ENCODE assay signal across 1 cellular context in the genomic region with DNA sequence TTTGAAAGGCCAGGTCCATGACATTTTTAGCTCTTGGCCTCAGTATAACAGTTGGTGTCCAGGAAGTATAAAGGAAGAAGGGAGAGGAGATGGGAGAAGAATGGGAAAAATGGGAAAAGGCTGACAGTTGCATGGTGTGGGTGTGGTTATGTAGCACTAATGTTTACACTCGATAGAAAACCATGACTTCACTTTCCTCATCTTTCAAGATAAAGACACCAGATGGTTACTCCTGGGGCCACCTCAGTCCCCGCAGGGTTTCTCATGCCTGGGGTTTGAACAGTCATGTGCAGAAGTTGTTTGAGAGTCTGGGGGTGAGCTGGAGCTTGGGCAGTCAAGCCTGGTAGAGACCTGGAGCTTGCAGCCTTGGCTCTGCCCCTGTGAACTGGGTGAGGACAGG.
A peak's percentile ranks its signal among the peaks of the same experiment; 100 is the strongest.
TF ChIP-seq lines count a peak whose summit lies in the region.

No MANE protein-coding gene starts in this region.

TF ChIP-seq in K562, 482 proteins besides CTCF, POLR2A, EP300 and RAD21 (continued from another document):
- TF ChIP-seq, protein P1, sequence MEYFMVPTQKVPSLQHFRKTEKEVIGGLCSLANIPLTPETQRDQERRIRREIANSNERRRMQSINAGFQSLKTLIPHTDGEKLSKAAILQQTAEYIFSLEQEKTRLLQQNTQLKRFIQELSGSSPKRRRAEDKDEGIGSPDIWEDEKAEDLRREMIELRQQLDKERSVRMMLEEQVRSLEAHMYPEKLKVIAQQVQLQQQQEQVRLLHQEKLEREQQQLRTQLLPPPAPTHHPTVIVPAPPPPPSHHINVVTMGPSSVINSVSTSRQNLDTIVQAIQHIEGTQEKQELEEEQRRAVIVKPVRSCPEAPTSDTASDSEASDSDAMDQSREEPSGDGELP (CRISPR knock-in tag; IDR thresholded peaks at IDR 0.05; ENCODE audit: borderline replicate concordance) = peak; percentile 43; the same call in 1 of the 2 replicates
- TF ChIP-seq TEAD4 (IDR thresholded peaks at IDR 0.05; ENCODE audit: low read length) (peak; percentile 75), TEAD4 (CRISPR knock-in tag; IDR thresholded peaks at IDR 0.05; ENCODE audit: borderline replicate concordance) (no peak), L3MBTL2 (IDR thresholded peaks at IDR 0.05) (0 out of 2 replicates have a peak, but pooled peaks have one; percentile 31), ZBTB1 (CRISPR knock-in tag; IDR thresholded peaks at IDR 0.05; ENCODE audit: borderline replicate concordance, low read depth) (no peak), ZNF3 (CRISPR knock-in tag; IDR thresholded peaks at IDR 0.05) (no peak), STAT5B (CRISPR knock-in tag; IDR thresholded peaks at IDR 0.05) (no peak), TAL1 (IDR thresholded peaks at IDR 0.05) (peak; percentile 57), JUN (IDR thresholded peaks at IDR 0.05; ENCODE audit: borderline replicate concordance, low read depth, low read length) (peak; percentile 46; the same call in 1 of the 2 replicates), JUN (CRISPR knock-in tag; IDR thresholded peaks at IDR 0.05; ENCODE audit: borderline replicate concordance) (no peak), NFXL1 (CRISPR knock-in tag; IDR thresholded peaks at IDR 0.05) (no peak), MEIS2 (IDR thresholded peaks at IDR 0.05; ENCODE audit: partially characterized antibody) (peak; percentile 37), DIDO1 (tag; IDR thresholded peaks at IDR 0.05; ENCODE audit: low read depth) (no peak), HDAC2 (IDR thresholded peaks at IDR 0.05) (peak; percentile 44; the same call in 1 of the 2 replicates), MAFK (IDR thresholded peaks at IDR 0.05; ENCODE audit: low read length) (no peak)
- TF ChIP-seq, protein P2, sequence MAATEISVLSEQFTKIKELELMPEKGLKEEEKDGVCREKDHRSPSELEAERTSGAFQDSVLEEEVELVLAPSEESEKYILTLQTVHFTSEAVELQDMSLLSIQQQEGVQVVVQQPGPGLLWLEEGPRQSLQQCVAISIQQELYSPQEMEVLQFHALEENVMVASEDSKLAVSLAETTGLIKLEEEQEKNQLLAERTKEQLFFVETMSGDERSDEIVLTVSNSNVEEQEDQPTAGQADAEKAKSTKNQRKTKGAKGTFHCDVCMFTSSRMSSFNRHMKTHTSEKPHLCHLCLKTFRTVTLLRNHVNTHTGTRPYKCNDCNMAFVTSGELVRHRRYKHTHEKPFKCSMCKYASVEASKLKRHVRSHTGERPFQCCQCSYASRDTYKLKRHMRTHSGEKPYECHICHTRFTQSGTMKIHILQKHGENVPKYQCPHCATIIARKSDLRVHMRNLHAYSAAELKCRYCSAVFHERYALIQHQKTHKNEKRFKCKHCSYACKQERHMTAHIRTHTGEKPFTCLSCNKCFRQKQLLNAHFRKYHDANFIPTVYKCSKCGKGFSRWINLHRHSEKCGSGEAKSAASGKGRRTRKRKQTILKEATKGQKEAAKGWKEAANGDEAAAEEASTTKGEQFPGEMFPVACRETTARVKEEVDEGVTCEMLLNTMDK (IDR thresholded peaks at IDR 0.05; ENCODE audit: borderline replicate concordance, insufficient read depth, low read depth, low read length, poor library complexity, severe bottlenecking) = no peak
- TF ChIP-seq, protein P3, sequence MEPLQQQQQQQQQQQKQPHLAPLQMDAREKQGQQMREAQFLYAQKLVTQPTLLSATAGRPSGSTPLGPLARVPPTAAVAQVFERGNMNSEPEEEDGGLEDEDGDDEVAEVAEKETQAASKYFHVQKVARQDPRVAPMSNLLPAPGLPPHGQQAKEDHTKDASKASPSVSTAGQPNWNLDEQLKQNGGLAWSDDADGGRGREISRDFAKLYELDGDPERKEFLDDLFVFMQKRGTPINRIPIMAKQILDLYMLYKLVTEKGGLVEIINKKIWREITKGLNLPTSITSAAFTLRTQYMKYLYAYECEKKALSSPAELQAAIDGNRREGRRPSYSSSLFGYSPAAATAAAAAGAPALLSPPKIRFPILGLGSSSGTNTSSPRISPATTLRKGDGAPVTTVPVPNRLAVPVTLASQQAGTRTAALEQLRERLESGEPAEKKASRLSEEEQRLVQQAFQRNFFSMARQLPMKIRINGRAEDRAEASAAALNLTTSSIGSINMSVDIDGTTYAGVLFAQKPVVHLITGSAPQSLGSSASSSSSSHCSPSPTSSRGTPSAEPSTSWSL (CRISPR knock-in tag; IDR thresholded peaks at IDR 0.05; ENCODE audit: borderline replicate concordance) = no peak
